ENCODE assay signal across 8 cellular contexts in genomic region chr18:54558609-54559585, GRCh38. TPM values are rescaled to one million over a fixed set of nuclear protein-coding genes. Genes with fewer than 3 reads are reported as not detected.
DNase-seq lines count a peak whose midpoint lies in the region; ATAC-seq, FAIRE-seq and TF ChIP-seq lines count a peak whose summit lies in the region.

No MANE protein-coding gene starts in this region.

- FAIRE-seq in G401.6 (lab: Jason Lieb, UNC): peak; percentile 69

- no peak overlapping the region for H2AFZ ChIP-seq in H9 (ENCODE audit: low read length)
- H2AFZ ChIP-seq in OCI-LY3 (ENCODE audit: low read depth, low read length): no peak overlapping the region

- no peaks in the 10 kb centered on the region for H3K9me3 ChIP-seq in H9 (ENCODE audit: control insufficient read depth, low read depth, low read length)
- no peaks in the 10 kb centered on the region for H3K9me3 ChIP-seq in OCI-LY3 (ENCODE audit: insufficient read depth, low read length)
- H3K9me3 ChIP-seq in upper lobe of left lung: no peaks in the 10 kb centered on the region
- no peaks in the 10 kb centered on the region for H3K9me3 ChIP-seq in effector memory CD4-positive, alpha-beta T cell (ENCODE audit: control insufficient read depth, low read length)

- no peaks in the 10 kb centered on the region for H4K20me1 ChIP-seq in H9 (ENCODE audit: control insufficient read depth, insufficient read depth, insufficient read length)
- H4K20me1 ChIP-seq in OCI-LY3 (ENCODE audit: insufficient read depth, low read length): no peaks in the 10 kb centered on the region

- H3K4me3 ChIP-seq in OCI-LY3 (ENCODE audit: low read length) (no peak overlapping the region), fibroblast of the aortic adventitia (ENCODE audit: low read depth, low read length) (no peak overlapping the region), upper lobe of left lung (no peak overlapping the region)
- no peak overlapping the region for H3K4me3 ChIP-seq in effector memory CD4-positive, alpha-beta T cell (ENCODE audit: insufficient read depth, low read depth, low read length, poor library complexity, severe bottlenecking)

- H3K79me2 ChIP-seq in H9 (ENCODE audit: insufficient read depth, low read length) (no peaks in the 10 kb centered on the region), OCI-LY3 (ENCODE audit: low read length) (no peaks in the 10 kb centered on the region)

- no peak overlapping the region for H4K8ac ChIP-seq in H9 (replicated peaks; ENCODE audit: insufficient read length, low read depth, low read length)

- H3K4me3 Mint-ChIP-seq in H9: no peak overlapping the region
- no peak overlapping the region for H3K4me3 Mint-ChIP-seq in activated naive CD4-positive, alpha-beta T cell treated with anti-CD3 and anti-CD28 coated beads, Interleukin-2, amount 10 ng/mL, durations not matched to agents 7 days and 5 days

- TF ChIP-seq POLR2A in upper lobe of left lung (IDR thresholded peaks at IDR 0.05): no peak

- H2BK120ac ChIP-seq in H9 (ENCODE audit: low read depth, low read length, poor library complexity, severe bottlenecking): no peak overlapping the region

- ATAC-seq in upper lobe of left lung (ENCODE audit: low FRiP score in 2 of 2): no peak

- CTCF ChIA-PET in activated naive CD4-positive, alpha-beta T cell treated with anti-CD3 and anti-CD28 coated beads, Interleukin-2, amount 10 ng/mL, durations not matched to agents 7 days and 5 days (lab: Charles Lee): interaction anchor here (0.7 to 2.0 kb wide), 8 partner anchors 18 to 425 kb away, joined by 3 to 9 read pairs (median 4); no protein-coding TSS in a partner anchor

- DNase-seq in H9: no peak
- DNase-seq in fibroblast of the aortic adventitia (ENCODE audit: low read depth): peak; percentile 26
- no peak for DNase-seq in upper lobe of left lung
- no peak for DNase-seq in effector memory CD4-positive, alpha-beta T cell
- no peak for DNase-seq in activated naive CD4-positive, alpha-beta T cell treated with anti-CD3 and anti-CD28 coated beads, Interleukin-2, amount 10 ng/mL, durations not matched to agents 7 days and 5 days
- DNase-seq in occipital lobe (lab: John Stamatoyannopoulos, UW): no peak

- no peak overlapping the region for H3K9ac ChIP-seq in H9 (ENCODE audit: extremely low read depth, insufficient read length, low read length)
- H3K9ac ChIP-seq in OCI-LY3 (ENCODE audit: low read length): no peak overlapping the region

- no peak overlapping the region for H2AK5ac ChIP-seq in H9 (ENCODE audit: insufficient read length, low read length)

- no peak overlapping the region for H4K91ac ChIP-seq in H9 (ENCODE audit: insufficient read length, low read depth, low read length)

- TF ChIP-seq CTCF in H9 (conservative IDR thresholded peaks at IDR 0.05) (peak; percentile 82), OCI-LY3 (IDR thresholded peaks at IDR 0.05; ENCODE audit: low read depth, low read length) (peak; percentile 90), fibroblast of the aortic adventitia (IDR thresholded peaks at IDR 0.05; ENCODE audit: insufficient read depth, low read length) (peak; percentile 74), upper lobe of left lung (IDR thresholded peaks at IDR 0.05) (peak; percentile 35 to 64 (median 57))

- no peak overlapping the region for H3K56ac ChIP-seq in H9 (ENCODE audit: insufficient read length, low read depth, low read length)

- no peak overlapping the region for H3K4ac ChIP-seq in H9 (ENCODE audit: low read depth, low read length)

- no peaks in the 10 kb centered on the region for H3K36me3 ChIP-seq in OCI-LY3 (replicated peaks; ENCODE audit: low read depth, low read length)
- H3K36me3 ChIP-seq in upper lobe of left lung: no peaks in the 10 kb centered on the region
- H3K36me3 ChIP-seq in effector memory CD4-positive, alpha-beta T cell (ENCODE audit: control insufficient read depth, insufficient read depth, low read length): no peaks in the 10 kb centered on the region

- no peak overlapping the region for H2BK20ac ChIP-seq in H9 (ENCODE audit: low read depth, low read length, poor library complexity, severe bottlenecking)

- H3K4me1 Mint-ChIP-seq in H9: peaks cover 13 to 16% of the 10 kb centered on the region in 2 experiments
- no peaks in the 10 kb centered on the region for H3K4me1 Mint-ChIP-seq in activated naive CD4-positive, alpha-beta T cell treated with anti-CD3 and anti-CD28 coated beads, Interleukin-2, amount 10 ng/mL, durations not matched to agents 7 days and 5 days

- no peak overlapping the region for H3T11ph ChIP-seq in H9 (ENCODE audit: low read length)

- no peak overlapping the region for H3K4me2 ChIP-seq in H9 (ENCODE audit: insufficient read depth, insufficient read length, low read length)
- no peak overlapping the region for H3K4me2 ChIP-seq in OCI-LY3 (ENCODE audit: low read length)

- no peak overlapping the region for H3K14ac ChIP-seq in H9 (ENCODE audit: insufficient read depth, low read length)

- no peak overlapping the region for H2BK15ac ChIP-seq in H9 (ENCODE audit: low read depth, low read length)

- no peak overlapping the region; a peak in 1 of 7 replicates for H3K27ac Mint-ChIP-seq in H9
- no peak overlapping the region for H3K27ac Mint-ChIP-seq in activated naive CD4-positive, alpha-beta T cell treated with anti-CD3 and anti-CD28 coated beads, Interleukin-2, amount 10 ng/mL, durations not matched to agents 7 days and 5 days

- WGBS in H9 (ENCODE audit: extremely low coverage, insufficient read length, low lambda C conversion rate): no CpG with 5 or more reads among the region's 3 CpGs
- 87 to 88% methylated on average over 3 of the region's 3 CpGs for WGBS in upper lobe of left lung, 2 donors

- H3K79me1 ChIP-seq in H9 (ENCODE audit: insufficient read depth, low read depth, low read length, poor library complexity, severe bottlenecking): no peaks in the 10 kb centered on the region

- H3K27ac ChIP-seq in H9 (ENCODE audit: insufficient read length, low read depth, low read length) (no peak overlapping the region), OCI-LY3 (ENCODE audit: low read length) (no peak overlapping the region), upper lobe of left lung (no peak overlapping the region)
- no peak overlapping the region for H3K27ac ChIP-seq in effector memory CD4-positive, alpha-beta T cell (ENCODE audit: insufficient read depth, low read length, poor library complexity, severe bottlenecking)

- H3K27me3 Mint-ChIP-seq in H9 (ENCODE audit: low read depth): no peaks in the 10 kb centered on the region
- H3K27me3 Mint-ChIP-seq in activated naive CD4-positive, alpha-beta T cell treated with anti-CD3 and anti-CD28 coated beads, Interleukin-2, amount 10 ng/mL, durations not matched to agents 7 days and 5 days: no peaks in the 10 kb centered on the region

- no peak overlapping the region for H3K23ac ChIP-seq in H9 (ENCODE audit: insufficient read length, low read depth, low read length)

- H3K27me3 ChIP-seq in H9 (ENCODE audit: insufficient read depth, low read length) (no peaks in the 10 kb centered on the region), OCI-LY3 (ENCODE audit: low read depth, low read length) (no peaks in the 10 kb centered on the region), upper lobe of left lung (no peaks in the 10 kb centered on the region)
- H3K27me3 ChIP-seq in effector memory CD4-positive, alpha-beta T cell (replicated peaks; ENCODE audit: control insufficient read depth, insufficient read depth, low read length, poor library complexity, severe bottlenecking): no peaks in the 10 kb centered on the region

- H3K18ac ChIP-seq in H9 (ENCODE audit: insufficient read length, low read depth, low read length): no peak overlapping the region

- TF ChIP-seq EP300 in upper lobe of left lung (IDR thresholded peaks at IDR 0.05): no peak

- peaks cover 12 to 31% (median 19%) of the 10 kb centered on the region in 3 experiments for H3K36me3 Mint-ChIP-seq in H9 (ENCODE audit: insufficient read depth in 1 of 3, low read depth in 3 of 3)
- H3K36me3 Mint-ChIP-seq in activated naive CD4-positive, alpha-beta T cell treated with anti-CD3 and anti-CD28 coated beads, Interleukin-2, amount 10 ng/mL, durations not matched to agents 7 days and 5 days: no peaks in the 10 kb centered on the region

- no peak overlapping the region for H2BK12ac ChIP-seq in H9 (ENCODE audit: insufficient read length, low read depth, low read length)

- H3K4me1 ChIP-seq in H9 (ENCODE audit: insufficient read depth, low read length) (no peaks in the 10 kb centered on the region; the same call in 1 of the 2 replicates), OCI-LY3 (ENCODE audit: low read length) (no peaks in the 10 kb centered on the region), upper lobe of left lung (no peaks in the 10 kb centered on the region)
- no peaks in the 10 kb centered on the region for H3K4me1 ChIP-seq in effector memory CD4-positive, alpha-beta T cell (ENCODE audit: control insufficient read depth, insufficient read depth, low read length, poor library complexity, severe bottlenecking)

- no peak overlapping the region for H4K5ac ChIP-seq in H9 (ENCODE audit: insufficient read length, low read depth, low read length)

- no peak overlapping the region for H2BK5ac ChIP-seq in H9 (ENCODE audit: insufficient read length, low read length)

- peaks cover 13 to 18% of the 10 kb centered on the region in 2 experiments for H3K9me3 Mint-ChIP-seq in H9
- no peaks in the 10 kb centered on the region for H3K9me3 Mint-ChIP-seq in activated naive CD4-positive, alpha-beta T cell treated with anti-CD3 and anti-CD28 coated beads, Interleukin-2, amount 10 ng/mL, durations not matched to agents 7 days and 5 days

- H3K23me2 ChIP-seq in H9 (ENCODE audit: insufficient read length, low read depth, low read length, poor library complexity, severe bottlenecking): no peaks in the 10 kb centered on the region

RNA-seq across cellular contexts. Expression of gene DYNAP, which starts 32.1 kb away (rescaled TPM):
- total RNA-seq in H9 (2021) (2.3 and 2.5 TPM in 2 replicates), fibroblast of the aortic adventitia (ENCODE audit: low replicate concordance) (not detected in 2 replicates), upper lobe of left lung (not detected), occipital lobe (not detected)
